33 cellular contexts compared by ENCODE assay signal in genomic region chr2:120857422-120857821, GRCh38.
"Had no signal": no experiment of that assay in that cellular context is flagged by ENCODE, and none has a peak within 500 bp of the region (broad histone marks: within the 10 kb centered on the region; RNA-seq: fewer than 3 reads in every experiment).

No MANE protein-coding gene starts in this region.

- H3K4me1 Mint-ChIP-seq: activated B cell treated with CpG ODN at 0.5 μM for 24 hours; activated CD4-positive, alpha-beta T cell treated with anti-CD3 and anti-CD28 coated beads for 36 hours; activated CD4-positive, alpha-beta T cell treated with anti-CD3 and anti-CD28 coated beads, Interleukin-2, amount 10 ng/mL, durations not matched to agents 24 days and 14 days; activated CD8-positive, alpha-beta memory T cell treated with anti-CD3 and anti-CD28 coated beads, Interleukin-2, amount 10 ng/mL, durations not matched to agents 7 days and 5 days; central memory CD8-positive, alpha-beta T cell; T-helper 17 cell had no signal

- DNase-seq: activated B cell treated with CpG ODN at 0.5 μM for 24 hours; activated CD4-positive, alpha-beta memory T cell treated with anti-CD3 and anti-CD28 coated beads for 36 hours; activated CD4-positive, alpha-beta T cell treated with anti-CD3 and anti-CD28 coated beads for 36 hours; activated CD4-positive, alpha-beta T cell treated with anti-CD3 and anti-CD28 coated beads, Interleukin-2, amount 10 ng/mL, durations not matched to agents 24 days and 14 days; activated CD8-positive, alpha-beta memory T cell treated with anti-CD3 and anti-CD28 coated beads, Interleukin-2, amount 10 ng/mL, durations not matched to agents 7 days and 5 days; activated CD8-positive, alpha-beta memory T cell treated with anti-CD3 and anti-CD28 coated beads, Interleukin-2, amount 50 U/mL, for 4 hours; activated CD8-positive, alpha-beta T cell treated with anti-CD3 and anti-CD28 coated beads, Interleukin-2, amount 10 ng/mL, durations not matched to agents 7 days and 5 days; activated gamma-delta T cell treated with Interleukin-2 at 50 U/mL for 16 hours; activated naive CD4-positive, alpha-beta T cell treated with anti-CD3 and anti-CD28 coated beads, Interleukin-2, amount 50 U/mL, for 16 hours; activated naive CD4-positive, alpha-beta T cell treated with Interleukin-2 at 50 U/mL for 16 hours; activated T-cell treated with anti-CD3 and anti-CD28 coated beads, Interleukin-2, amount 50 U/mL, for 1 hour; activated T-cell treated with anti-CD3 and anti-CD28 coated beads, Interleukin-2, amount 50 U/mL, for 48 hours; amniotic stem cell; brain microvascular endothelial cell; effector memory CD4-positive, alpha-beta T cell; foreskin fibroblast; T-helper 1 cell; T-helper 17 cell; T1000; WERI-Rb-1 had no signal

- H3K27ac Mint-ChIP-seq: activated B cell treated with CpG ODN at 0.5 μM for 24 hours; activated CD4-positive, alpha-beta memory T cell treated with anti-CD3 and anti-CD28 coated beads for 36 hours; activated CD4-positive, alpha-beta T cell treated with anti-CD3 and anti-CD28 coated beads for 36 hours; activated CD4-positive, alpha-beta T cell treated with anti-CD3 and anti-CD28 coated beads, Interleukin-2, amount 10 ng/mL, durations not matched to agents 24 days and 14 days; activated CD8-positive, alpha-beta memory T cell treated with anti-CD3 and anti-CD28 coated beads, Interleukin-2, amount 10 ng/mL, durations not matched to agents 7 days and 5 days; activated CD8-positive, alpha-beta T cell treated with anti-CD3 and anti-CD28 coated beads, Interleukin-2, amount 10 ng/mL, durations not matched to agents 7 days and 5 days; activated naive CD8-positive, alpha-beta T cell; activated T-helper 1 cell treated with anti-CD3 and anti-CD28 coated beads, Interleukin-12 subunit alpha, Interleukin-12 subunit beta, Interleukin-2, Interleukin-4 antibody, amounts not matched to agents 30 ng/mL and 10 ng/mL and 1 ng/mL, durations not matched to agents 14 hours and 24 hours and 36 hours; activated T-helper 2 cell treated with anti-CD3 and anti-CD28 coated beads, Interferon-gamma antibody, Interleukin-2, Interleukin-4, amounts not matched to agents 10 μg/mL and 5 μg/mL and 100 μg/mL, durations not matched to agents 14 hours and 24 hours and 36 hours; dendritic cell treated with granulocyte-macrophage colony-stimulating factor and Interleukin-4, amounts not matched to agents 40 ng/mL and 50 ng/mL, for 4 days; T-helper 17 cell; T-helper 2 cell treated with Interferon-gamma antibody and Interleukin-4, amounts not matched to agents 5 μg/mL and 100 μg/mL, for 36 hours had no signal

- FAIRE-seq: astrocyte, frontal cortex had no signal

- H3K27ac ChIP-seq: brain microvascular endothelial cell, dorsolateral prefrontal cortex, WERI-Rb-1 had no signal

- H3K9me3 Mint-ChIP-seq: activated B cell treated with CpG ODN at 0.5 μM for 24 hours; activated CD4-positive, alpha-beta memory T cell treated with anti-CD3 and anti-CD28 coated beads for 36 hours; activated CD4-positive, alpha-beta T cell treated with anti-CD3 and anti-CD28 coated beads, Interleukin-2, amount 10 ng/mL, durations not matched to agents 24 days and 14 days; activated T-helper 1 cell treated with anti-CD3 and anti-CD28 coated beads, Interleukin-12 subunit alpha, Interleukin-12 subunit beta, Interleukin-2, Interleukin-4 antibody, amounts not matched to agents 30 ng/mL and 10 ng/mL and 1 ng/mL, durations not matched to agents 14 hours and 24 hours and 36 hours; activated T-helper 2 cell treated with anti-CD3 and anti-CD28 coated beads, Interferon-gamma antibody, Interleukin-2, Interleukin-4, amounts not matched to agents 10 μg/mL and 5 μg/mL and 100 μg/mL, durations not matched to agents 14 hours and 24 hours and 36 hours; central memory CD8-positive, alpha-beta T cell; dendritic cell treated with granulocyte-macrophage colony-stimulating factor and Interleukin-4, amounts not matched to agents 40 ng/mL and 50 ng/mL, for 4 days; endodermal cell; T-helper 2 cell treated with Interferon-gamma antibody and Interleukin-4, amounts not matched to agents 5 μg/mL and 100 μg/mL, for 36 hours had no signal

- H3K36me3 ChIP-seq: brain microvascular endothelial cell, WERI-Rb-1 had no signal

- H3K27me3 ChIP-seq: brain microvascular endothelial cell, dorsolateral prefrontal cortex had no signal

- H3K4me3 ChIP-seq: coronary artery, dorsolateral prefrontal cortex had no signal

- H3K27me3 Mint-ChIP-seq: activated B cell treated with CpG ODN at 0.5 μM for 24 hours; activated CD4-positive, alpha-beta memory T cell treated with anti-CD3 and anti-CD28 coated beads for 36 hours; activated CD4-positive, alpha-beta T cell treated with anti-CD3 and anti-CD28 coated beads for 36 hours; activated CD4-positive, alpha-beta T cell treated with anti-CD3 and anti-CD28 coated beads, Interleukin-2, amount 10 ng/mL, durations not matched to agents 24 days and 14 days; activated CD8-positive, alpha-beta memory T cell treated with anti-CD3 and anti-CD28 coated beads, Interleukin-2, amount 10 ng/mL, durations not matched to agents 7 days and 5 days; activated naive CD8-positive, alpha-beta T cell; dendritic cell treated with granulocyte-macrophage colony-stimulating factor and Interleukin-4, amounts not matched to agents 40 ng/mL and 50 ng/mL, for 4 days had no signal

- H3K36me3 Mint-ChIP-seq: activated CD4-positive, alpha-beta memory T cell treated with anti-CD3 and anti-CD28 coated beads for 36 hours; activated CD8-positive, alpha-beta memory T cell treated with anti-CD3 and anti-CD28 coated beads, Interleukin-2, amount 10 ng/mL, durations not matched to agents 7 days and 5 days; activated naive CD8-positive, alpha-beta T cell had no signal

- ATAC-seq: activated CD4-positive, alpha-beta T cell treated with anti-CD3 and anti-CD28 coated beads for 36 hours; activated CD4-positive, CD25-positive, alpha-beta regulatory T cell treated with anti-CD3 and anti-CD28 coated beads, Interleukin-2, amount 50 U/mL, for 24 hours; activated CD8-positive, alpha-beta memory T cell treated with anti-CD3 and anti-CD28 coated beads, Interleukin-2, amount 10 ng/mL, durations not matched to agents 7 days and 5 days; activated CD8-positive, alpha-beta T cell treated with anti-CD3 and anti-CD28 coated beads, Interleukin-2, amount 10 ng/mL, durations not matched to agents 7 days and 5 days; esophagus mucosa; T-helper 17 cell had no signal

- H3K4me3 Mint-ChIP-seq: activated B cell treated with CpG ODN at 0.5 μM for 24 hours; activated CD4-positive, alpha-beta memory T cell treated with anti-CD3 and anti-CD28 coated beads for 36 hours; activated CD4-positive, alpha-beta T cell treated with anti-CD3 and anti-CD28 coated beads for 36 hours; activated CD4-positive, alpha-beta T cell treated with anti-CD3 and anti-CD28 coated beads, Interleukin-2, amount 10 ng/mL, durations not matched to agents 24 days and 14 days; activated CD8-positive, alpha-beta memory T cell treated with anti-CD3 and anti-CD28 coated beads, Interleukin-2, amount 10 ng/mL, durations not matched to agents 7 days and 5 days; activated CD8-positive, alpha-beta T cell treated with anti-CD3 and anti-CD28 coated beads, Interleukin-2, amount 10 ng/mL, durations not matched to agents 7 days and 5 days; activated naive CD8-positive, alpha-beta T cell; activated T-helper 1 cell treated with anti-CD3 and anti-CD28 coated beads, Interleukin-12 subunit alpha, Interleukin-12 subunit beta, Interleukin-2, Interleukin-4 antibody, amounts not matched to agents 30 ng/mL and 10 ng/mL and 1 ng/mL, durations not matched to agents 14 hours and 24 hours and 36 hours; central memory CD8-positive, alpha-beta T cell; dendritic cell treated with granulocyte-macrophage colony-stimulating factor and Interleukin-4, amounts not matched to agents 40 ng/mL and 50 ng/mL, for 4 days; endodermal cell; T-helper 17 cell; T-helper 2 cell treated with Interferon-gamma antibody and Interleukin-4, amounts not matched to agents 5 μg/mL and 100 μg/mL, for 36 hours had no signal
